ENCODE assay signal across 10 cellular contexts in genomic region chr7:100489121-100489520, GRCh38. TPM values are rescaled to one million over a fixed set of nuclear protein-coding genes. Genes with fewer than 3 reads are reported as not detected.
A peak's percentile ranks its signal among the peaks of the same experiment; 100 is the strongest.
DNase-seq lines count a peak whose midpoint lies in the region; ATAC-seq and TF ChIP-seq lines count a peak whose summit lies in the region.
"Had no signal": no experiment of that assay in that cellular context is flagged by ENCODE, and none has a peak within 500 bp of the region (broad histone marks: within the 10 kb centered on the region; RNA-seq: fewer than 3 reads in every experiment).

No MANE protein-coding gene starts in this region.

- peaks cover 50% of the 10 kb centered on the region for H3K4me1 Mint-ChIP-seq in neural crest cell
- peaks cover 8% of the 10 kb centered on the region for H3K4me1 Mint-ChIP-seq in endothelial cell (ENCODE audit: unreplicated experiment)
- peaks cover 17% of the 10 kb centered on the region for H3K4me1 Mint-ChIP-seq in stimulated activated memory B cell treated with anti-CD40 and anti-IgM and Interleukin-4, amounts not matched to agents 10 μg/mL and 1 μg/mL and 100 μg/mL, for 72 hours

- H3K27ac Mint-ChIP-seq in neural crest cell (ENCODE audit: unreplicated experiment) (peak overlapping the region; percentile 94), endothelial cell (ENCODE audit: unreplicated experiment) (no peak overlapping the region)
- H3K27ac Mint-ChIP-seq in stimulated activated memory B cell treated with anti-CD40 and anti-IgM and Interleukin-4, amounts not matched to agents 10 μg/mL and 1 μg/mL and 100 μg/mL, for 72 hours: no peak overlapping the region

- peaks cover 0 to 15% (median 0%) of the 10 kb centered on the region in 3 donors for H3K27me3 ChIP-seq in gastrocnemius medialis

- DNase-seq in 8988T: peak; percentile 13
- peak; percentile 9 for DNase-seq in GM10266 (ENCODE audit: extremely low spot score)
- no peak for DNase-seq in caudate nucleus (lab: John Stamatoyannopoulos, UW)
- DNase-seq in neural crest cell (ENCODE audit: low read depth, low spot score): no peak
- no peak for DNase-seq in endothelial cell (ENCODE audit: low spot score)
- no peak for DNase-seq in gastrocnemius medialis
- DNase-seq: NK-92 treated with Interleukin-12 subunit alpha and Interleukin-12 subunit beta, amount 100 ng/mL, for 24 hours had no signal

- H3K36me3 ChIP-seq in gastrocnemius medialis: no peaks in the 10 kb centered on the region

- H3K27ac ChIP-seq in caudate nucleus (ENCODE audit: low read depth, low read length): peak overlapping the region; percentile 85
- H3K27ac ChIP-seq in gastrocnemius medialis: no peak overlapping the region

- H3K9me3 ChIP-seq in gastrocnemius medialis: no peaks in the 10 kb centered on the region

- no peaks in the 10 kb centered on the region for H3K4me1 ChIP-seq in gastrocnemius medialis

- TF ChIP-seq CTCF in GM10266 (IDR thresholded peaks at IDR 0.05; ENCODE audit: control insufficient read depth, insufficient read depth, low read depth, missing control alignments) (no peak), neural crest cell (conservative IDR thresholded peaks at IDR 0.05) (no peak), endothelial cell (IDR thresholded peaks at IDR 0.05; ENCODE audit: unreplicated experiment) (no peak), gastrocnemius medialis (IDR thresholded peaks at IDR 0.05 in 4 of 5, conservative IDR thresholded peaks at IDR 0.05 in 1 of 5) (no peak)

- intact Hi-C loops in gastrocnemius medialis (cut with DNase I; ENCODE audit: low total_unique reads): no loop called here

- H3K4me3 Mint-ChIP-seq in neural crest cell (peak overlapping the region; percentile 50), endothelial cell (ENCODE audit: unreplicated experiment) (no peak overlapping the region)
- H3K4me3 Mint-ChIP-seq in stimulated activated memory B cell treated with anti-CD40 and anti-IgM and Interleukin-4, amounts not matched to agents 10 μg/mL and 1 μg/mL and 100 μg/mL, for 72 hours: no peak overlapping the region

- H3K36me3 Mint-ChIP-seq in neural crest cell (ENCODE audit: low read depth): no peaks in the 10 kb centered on the region
- peaks cover 8% of the 10 kb centered on the region for H3K36me3 Mint-ChIP-seq in endothelial cell (ENCODE audit: low read depth, unreplicated experiment)
- H3K36me3 Mint-ChIP-seq in stimulated activated memory B cell treated with anti-CD40 and anti-IgM and Interleukin-4, amounts not matched to agents 10 μg/mL and 1 μg/mL and 100 μg/mL, for 72 hours: no peaks in the 10 kb centered on the region
- H3K36me3 Mint-ChIP-seq: CD4-positive, alpha-beta memory T cell had no signal

- H3K4me3 ChIP-seq in gastrocnemius medialis: no peak overlapping the region

- ATAC-seq in gastrocnemius medialis: no peak
- ATAC-seq in stimulated activated memory B cell treated with anti-CD40 and anti-IgM and Interleukin-4, amounts not matched to agents 10 μg/mL and 1 μg/mL and 100 μg/mL, for 72 hours: no peak

- TF ChIP-seq POLR2A in gastrocnemius medialis (IDR thresholded peaks at IDR 0.05): no peak

- H3K27me3 Mint-ChIP-seq in neural crest cell (ENCODE audit: low read depth): no peaks in the 10 kb centered on the region
- peaks cover 23% of the 10 kb centered on the region for H3K27me3 Mint-ChIP-seq in endothelial cell (ENCODE audit: unreplicated experiment)
- peaks cover 64% of the 10 kb centered on the region for H3K27me3 Mint-ChIP-seq in stimulated activated memory B cell treated with anti-CD40 and anti-IgM and Interleukin-4, amounts not matched to agents 10 μg/mL and 1 μg/mL and 100 μg/mL, for 72 hours
- H3K27me3 Mint-ChIP-seq: CD4-positive, alpha-beta memory T cell had no signal

- in situ Hi-C loops in gastrocnemius medialis (cut with MboI; ENCODE audit: low sequenced_read_pairs in 4 of 4): no loop called here

- H3K9me3 Mint-ChIP-seq in neural crest cell: no peaks in the 10 kb centered on the region
- no peaks in the 10 kb centered on the region for H3K9me3 Mint-ChIP-seq in endothelial cell (ENCODE audit: unreplicated experiment)
- H3K9me3 Mint-ChIP-seq in stimulated activated memory B cell treated with anti-CD40 and anti-IgM and Interleukin-4, amounts not matched to agents 10 μg/mL and 1 μg/mL and 100 μg/mL, for 72 hours: no peaks in the 10 kb centered on the region
- H3K9me3 Mint-ChIP-seq: CD4-positive, alpha-beta memory T cell had no signal

RNA-seq across cellular contexts. Expression of gene NYAP1, which starts 5.4 kb away (rescaled TPM):
- total RNA-seq in neural crest cell (4.8 and 5.2 TPM in 2 replicates), endothelial cell (ENCODE audit: unreplicated experiment) (2.2 TPM), gastrocnemius medialis (under 1 TPM in 1 of 4 donors, not detected in 3; 0.29 TPM)

RNA-seq across cellular contexts. Expression of gene TSC22D4, which starts 10.1 kb away (rescaled TPM):
- 28.8 and 32.8 TPM in 2 replicates for total RNA-seq in neural crest cell
- 94.3 TPM for total RNA-seq in endothelial cell (ENCODE audit: unreplicated experiment)
- 10 to 100 TPM; 14.3 to 25.5 (median 21.2) TPM for total RNA-seq in gastrocnemius medialis

RNA-seq across cellular contexts. Expression of gene SPACDR, which starts 25.1 kb away (rescaled TPM):
- total RNA-seq in neural crest cell (1.0 and 1.4 TPM in 2 replicates), endothelial cell (ENCODE audit: unreplicated experiment) (4.3 TPM), gastrocnemius medialis (under 1 TPM in 1 of 4 donors, not detected in 3; 0.29 TPM)
- total RNA-seq: H1 had no signal

RNA-seq across cellular contexts. Expression of gene AGFG2, which starts 49.9 kb away (rescaled TPM):
- total RNA-seq in neural crest cell (11.6 and 13.3 TPM in 2 replicates), endothelial cell (ENCODE audit: unreplicated experiment) (48.6 TPM), gastrocnemius medialis (10 to 100 TPM; 10.7 to 16.4 (median 13.5) TPM)

RNA-seq across cellular contexts. Expression of gene PPP1R35, which starts 52.8 kb away (rescaled TPM):
- total RNA-seq in neural crest cell (39.5 and 42.1 TPM in 2 replicates), endothelial cell (ENCODE audit: unreplicated experiment) (27.3 TPM), gastrocnemius medialis (10 to 100 TPM in 3 of 4 donors, 1 to 10 TPM in 1; 5.1 to 16.0 (median 13.0) TPM)

Comparison
In these comparisons a context has a peak if more than half of its experiments do, and no peak if none do; other contexts are left out.
1. DNase-seq: peak in 8988T (single experiment) and GM10266 (single experiment); none in caudate nucleus (0 of 61), neural crest cell (single experiment), endothelial cell (single experiment) and gastrocnemius medialis (0 of 2).